In genomic region chr10:7411671-7412481, GRCh38 we compare ENCODE assay signal across 8 cellular contexts. TPM values are rescaled to one million over a fixed set of nuclear protein-coding genes. Genes with fewer than 3 reads are reported as not detected.
DNase-seq lines count a peak whose midpoint lies in the region; ATAC-seq, FAIRE-seq and TF ChIP-seq lines count a peak whose summit lies in the region.

No MANE protein-coding gene starts in this region.

- intact Hi-C loops in GM12878 (cut with micrococcal nuclease; ENCODE audit: unreplicated experiment) = loop anchor here (2.0 to 5.0 kb wide), 2 partner anchors 110 to 291 kb away; no protein-coding TSS in a partner anchor
- intact Hi-C loops in thyroid gland (cut with DNase I) = loop anchor here (5.0 to 10.0 kb wide), 2 partner anchors 150 to 497 kb away; no protein-coding TSS in a partner anchor

- WGBS in GM12878 (ENCODE audit: insufficient coverage, insufficient replicate concordance, low lambda C conversion rate, missing lambda C conversion rate) = 23% methylated on average over 59 of the region's 59 CpGs
- 3% methylated on average over 31 to 38 of the region's 59 CpGs for WGBS in thyroid gland, 2 donors

- peak overlapping the region; percentile 100 for H3K4me3 ChIP-seq in GM12878
- peak overlapping the region; percentile 74 for H3K4me3 ChIP-seq in mononuclear cell (ENCODE audit: low read length)
- peak overlapping the region in 2 of 3 donors; percentile 6 to 60 for H3K4me3 ChIP-seq in thyroid gland (replicated peaks in 1 of 3)

- H3K27me3 ChIP-seq in GM12878 (replicated peaks in 1 of 2; ENCODE audit: control insufficient read depth in 2 of 2, insufficient read depth in 2 of 2, low read length in 1 of 2) (no peaks in the 10 kb centered on the region), mononuclear cell (ENCODE audit: insufficient read depth, low read length) (peaks cover 24% of the 10 kb centered on the region), thyroid gland (no peaks in the 10 kb centered on the region)

- FAIRE-seq in GM12878 (lab: Jason Lieb, UNC) = no peak

- SMC1A ChIA-PET in GM12878 (lab: Charles Lee; ENCODE audit: uncharacterized antibody, unreplicated experiment) = interaction anchor here (0.8 to 4.0 kb wide), 8 partner anchors 9 to 492 kb away, joined by 3 to 23 read pairs (median 4); no protein-coding TSS in a partner anchor

- peaks cover 44% of the 10 kb centered on the region for H3K79me2 ChIP-seq in GM12878 (ENCODE audit: control insufficient read depth, insufficient read depth, low read length)

- peak overlapping the region; percentile 100 for H3K4me2 ChIP-seq in GM12878 (ENCODE audit: control insufficient read depth, insufficient read depth)

- no peak for ATAC-seq in GM12878

- peak overlapping the region; percentile 96 for H2AFZ ChIP-seq in GM12878 (ENCODE audit: control insufficient read depth, low read depth, low read length)

- DNase-seq in DMS 273 (lab: John Stamatoyannopoulos, UW; ENCODE audit: unreplicated experiment) (peak; percentile 6), DMS 273 treated with DMSO at 0.1 percent for 48 hours (lab: John Stamatoyannopoulos, UW) (no peak), GM12878 (ENCODE audit: low read depth, low spot score) (no peak), thyroid gland (peak; percentile 20 to 25), NCI-H146 treated with DMSO at 0.1 percent for 48 hours (lab: John Stamatoyannopoulos, UW; ENCODE audit: unreplicated experiment) (no peak), HT-29 (ENCODE audit: low spot score) (no peak), NOMO-1 (lab: John Stamatoyannopoulos, UW; ENCODE audit: unreplicated experiment in 2 of 2) (no peak)

- TF ChIP-seq RAD21 in GM12878 (IDR thresholded peaks at IDR 0.05; ENCODE audit: insufficient read depth, low read depth, low read length) = no peak

- H3K4me1 ChIP-seq in GM12878 (ENCODE audit: control insufficient read depth, insufficient read depth, low read length) (peaks cover 15% of the 10 kb centered on the region), mononuclear cell (ENCODE audit: insufficient read depth, low read length) (peaks cover 46% of the 10 kb centered on the region), thyroid gland (peaks cover 22 to 25% of the 10 kb centered on the region in 2 donors)

- H3K9ac ChIP-seq in GM12878 (ENCODE audit: control insufficient read depth, insufficient read depth, low read length) = peak overlapping the region; percentile 89

- POLR2A ChIA-PET in GM12878 (lab: Charles Lee) = interaction anchor here (0.9 to 4.4 kb wide), 2 partner anchors 8 to 109 kb away, joined by 3 to 23 read pairs; no protein-coding TSS in a partner anchor

- RAD21 ChIA-PET in GM12878 (lab: Charles Lee; ENCODE audit: unreplicated experiment) = interaction anchor here (0.7 to 3.6 kb wide), 16 partner anchors 8 to 494 kb away, joined by 3 to 14 read pairs (median 6); no protein-coding TSS in a partner anchor

- TF ChIP-seq EP300 in GM12878 (IDR thresholded peaks at IDR 0.05; ENCODE audit: borderline replicate concordance in 1 of 2, control insufficient read depth in 1 of 2, low read depth in 2 of 2, low read length in 2 of 2) = no peak

- no TSS peak for BruUV-seq in GM12878 (replicated peaks; lab: Mats Ljungman, UMichigan)

- TF ChIP-seq POLR2A in GM12878 (IDR thresholded peaks at IDR 0.05; ENCODE audit: low read depth, low read length) (no peak; the same call in 1 of the 2 replicates), thyroid gland (IDR thresholded peaks at IDR 0.05) (no peak)

- H3K9me3 ChIP-seq in GM12878 (replicated peaks; ENCODE audit: control insufficient read depth, insufficient read depth, low read length) (no peaks in the 10 kb centered on the region), mononuclear cell (ENCODE audit: low read depth, low read length) (no peaks in the 10 kb centered on the region), thyroid gland (no peaks in the 10 kb centered on the region)

- no peaks in the 10 kb centered on the region for H3K36me3 ChIP-seq in GM12878 (ENCODE audit: control insufficient read depth in 2 of 2, insufficient read depth in 2 of 2, low read length in 1 of 2)
- H3K36me3 ChIP-seq in thyroid gland = no peaks in the 10 kb centered on the region

- H4K20me1 ChIP-seq in GM12878 (ENCODE audit: control insufficient read depth, insufficient read depth) = no peaks in the 10 kb centered on the region

- peak overlapping the region; percentile 86 for H3K27ac ChIP-seq in GM12878 (ENCODE audit: control insufficient read depth, insufficient read depth)
- no peak overlapping the region for H3K27ac ChIP-seq in thyroid gland

- in situ Hi-C loops in GM12878 (cut with MboI) = loop anchor here (25.0 kb wide), 1 partner anchor 750 kb away; no protein-coding TSS in a partner anchor

- TF ChIP-seq CTCF in GM12878 (IDR thresholded peaks at IDR 0.05 in 2 of 3, conservative IDR thresholded peaks at IDR 0.05 in 1 of 3; ENCODE audit: control insufficient read depth in 2 of 3, extremely low read depth in 1 of 3, insufficient read depth in 1 of 3, low read depth in 3 of 3, low read length in 3 of 3) = no peak
- no peak for TF ChIP-seq CTCF in thyroid gland (IDR thresholded peaks at IDR 0.05)

- CTCF ChIA-PET in GM12878 (lab: Yijun Ruan, JAX) = interaction anchor here (0.8 to 3.1 kb wide), 9 partner anchors 9 to 742 kb away, joined by 3 to 14 read pairs (median 3); no protein-coding TSS in a partner anchor

TF ChIP-seq in GM12878, 131 proteins besides CTCF, POLR2A, EP300 and RAD21:
- TF ChIP-seq RCOR1 (conservative IDR thresholded peaks at IDR 0.05; ENCODE audit: low read depth, low read length) (no peak), IKZF1 (conservative IDR thresholded peaks at IDR 0.05) (0 out of 2 replicates have a peak, but pooled peaks have one; percentile 15)
- TF ChIP-seq, protein P1, sequence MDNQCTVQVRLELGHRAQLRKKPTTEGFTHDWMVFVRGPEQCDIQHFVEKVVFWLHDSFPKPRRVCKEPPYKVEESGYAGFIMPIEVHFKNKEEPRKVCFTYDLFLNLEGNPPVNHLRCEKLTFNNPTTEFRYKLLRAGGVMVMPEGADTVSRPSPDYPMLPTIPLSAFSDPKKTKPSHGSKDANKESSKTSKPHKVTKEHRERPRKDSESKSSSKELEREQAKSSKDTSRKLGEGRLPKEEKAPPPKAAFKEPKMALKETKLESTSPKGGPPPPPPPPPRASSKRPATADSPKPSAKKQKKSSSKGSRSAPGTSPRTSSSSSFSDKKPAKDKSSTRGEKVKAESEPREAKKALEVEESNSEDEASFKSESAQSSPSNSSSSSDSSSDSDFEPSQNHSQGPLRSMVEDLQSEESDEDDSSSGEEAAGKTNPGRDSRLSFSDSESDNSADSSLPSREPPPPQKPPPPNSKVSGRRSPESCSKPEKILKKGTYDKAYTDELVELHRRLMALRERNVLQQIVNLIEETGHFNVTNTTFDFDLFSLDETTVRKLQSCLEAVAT (IDR thresholded peaks at IDR 0.05) = 0 out of 2 replicates have a peak, but pooled peaks have one; percentile 32

RNA-seq across cellular contexts. Expression of gene SFMBT2, which starts 1.0 kb away (rescaled TPM):
- total RNA-seq in GM12878 (2013; cell fraction: nucleolus; rRNA removed) = 125 and 127 TPM in 2 replicates
- total RNA-seq in GM12878 (2014; rRNA removed) (16.7 and 17.0 TPM in 2 replicates), GM12878 (2014; rRNA removed; fragmentation: Illumina TruSeq; extraction: Trizol) (18.2 and 18.9 TPM in 2 replicates), GM12878 (2021) (26.1 and 29.6 TPM in 2 replicates), mononuclear cell (22.8 TPM), thyroid gland (10 to 100 TPM in 2 of 4 donors, 1 to 10 TPM in 2; 7.1 to 13.2 (median 9.0) TPM)
- 6.6 TPM for polyA plus RNA-seq in GM12878 (2011; ENCODE audit: low read depth)
- polyA plus RNA-seq in GM12878 (2011; rRNA removed) (19.0 and 22.5 TPM in 2 replicates), GM12878 (2014; fragmentation: Illumina TruSeq; extraction: Trizol) (20.5 and 21.5 TPM in 2 replicates), GM12878 (2014; fragmentation: Nextera tagmentation; extraction: Ambion mirVana) (1 to 10 TPM; 2.8 to 4.3 TPM), GM12878 (2014; rRNA removed) (13.3 and 13.6 TPM in 2 replicates), GM12878 (2016; fragmentation: Nextera tagmentation; extraction: Ambion mirVana) (10 to 100 TPM; 10.1 to 11.5 TPM)
- 14.6 and 18.5 TPM in 2 replicates for polyA plus RNA-seq in GM12878 (2011; cell fraction: cytosol; rRNA removed)
- polyA plus RNA-seq in GM12878 (2011; cell fraction: nucleus; rRNA removed) = 42.9 and 46.5 TPM in 2 replicates
- polyA plus RNA-seq in GM12878 (2012) = 8.3 and 10.7 TPM in 2 replicates
- 37.3 and 49.0 TPM in 2 replicates for polyA minus RNA-seq in GM12878 (2011; rRNA and poly(A)+ RNA removed)
- 12.4 and 14.8 TPM in 2 replicates for polyA minus RNA-seq in GM12878 (2011; cell fraction: cytosol; rRNA and poly(A)+ RNA removed)
- 45.3 and 64.3 TPM in 2 replicates for polyA minus RNA-seq in GM12878 (2011; cell fraction: nucleus; rRNA and poly(A)+ RNA removed)
- total RNA-seq in HT-29 (2014; rRNA removed; shearing (Covaris generic)) = 0.03 TPM in 1 of 2 replicates, not detected in the other

Comparison
In these comparisons a context has a peak if more than half of its experiments do, and no peak if none do; other contexts are left out.
1. DNase-seq: peak in DMS 273 (single experiment) and thyroid gland (2 of 2); none in DMS 273 treated with DMSO at 0.1 percent for 48 hours (single experiment), GM12878 (single experiment), NCI-H146 treated with DMSO at 0.1 percent for 48 hours (single experiment), HT-29 (single experiment) and NOMO-1 (0 of 2).
2. H3K4me3 ChIP-seq: peak in every context shown above with its lines; median percentile 100 in GM12878; 74 in mononuclear cell; 33 in thyroid gland.